ENCODE assay signal across 8 cellular contexts in genomic region chr10:101287922-101288638, GRCh38. TPM values are rescaled to one million over a fixed set of nuclear protein-coding genes. Genes with fewer than 3 reads are reported as not detected.
DNase-seq lines count a peak whose midpoint lies in the region; ATAC-seq, FAIRE-seq and TF ChIP-seq lines count a peak whose summit lies in the region.

No MANE protein-coding gene starts in this region.

- POLR2A ChIA-PET in Panc1 (lab: Charles Lee): interaction anchor here (0.6 kb wide), 1 partner anchor 478 kb away, joined by 4 read pairs; no protein-coding TSS in a partner anchor

- CTCF ChIA-PET in Panc1 (lab: Charles Lee): interaction anchor here (0.6 to 2.1 kb wide), 8 partner anchors 12 to 283 kb away, joined by 3 to 13 read pairs (median 4); no protein-coding TSS in a partner anchor

- intact Hi-C loops in Panc1 (cut with micrococcal nuclease; ENCODE audit: unreplicated experiment): no loop called here
- intact Hi-C loops in gastrocnemius medialis (cut with DNase I; ENCODE audit: low total_unique reads): no loop called here

- peak; percentile 33; the same call in 1 of the 2 replicates for ATAC-seq in Panc1
- ATAC-seq in HG03442 (IDR thresholded peaks at IDR 0.05; ENCODE audit: unreplicated experiment): no peak
- no peak for ATAC-seq in GM21576 (IDR thresholded peaks at IDR 0.05; ENCODE audit: unreplicated experiment)
- ATAC-seq in gastrocnemius medialis: no peak

- no peak for TF ChIP-seq POLR2A in gastrocnemius medialis (IDR thresholded peaks at IDR 0.05)

- TF ChIP-seq CTCF in Panc1 (IDR thresholded peaks at IDR 0.05) (no peak; the same call in 1 of the 2 replicates), gastrocnemius medialis (IDR thresholded peaks at IDR 0.05 in 4 of 5, conservative IDR thresholded peaks at IDR 0.05 in 1 of 5) (no peak)

- peaks cover 84% of the 10 kb centered on the region for H3K27me3 ChIP-seq in H7 (ENCODE audit: control insufficient read depth, insufficient read depth, low read length)
- H3K27me3 ChIP-seq in Panc1 (ENCODE audit: control insufficient read depth, insufficient read depth, low read length): peaks cover 3% of the 10 kb centered on the region
- peaks cover 16 to 17% (median 16%) of the 10 kb centered on the region in 3 donors for H3K27me3 ChIP-seq in gastrocnemius medialis

- no peak overlapping the region for H3K27ac ChIP-seq in Panc1 (ENCODE audit: low read length)
- no peak overlapping the region for H3K27ac ChIP-seq in gastrocnemius medialis

- no peak overlapping the region for H3K4me3 ChIP-seq in H7 (ENCODE audit: insufficient read depth, low read depth, low read length)
- no peak overlapping the region for H3K4me3 ChIP-seq in Panc1 (ENCODE audit: low read depth in 2 of 2, low read length in 2 of 2)
- no peak overlapping the region for H3K4me3 ChIP-seq in gastrocnemius medialis

- H3K4me1 ChIP-seq in Panc1 (ENCODE audit: control insufficient read depth, insufficient read depth, low read length): no peaks in the 10 kb centered on the region
- peaks cover 0 to 5% of the 10 kb centered on the region in 2 donors for H3K4me1 ChIP-seq in gastrocnemius medialis

- BruUV-seq in Panc1 (replicated peaks; lab: Mats Ljungman, UMichigan): no TSS peak

- DNase-seq in 8988T (peak; percentile 90), H7 (peak; percentile 86), Panc1 (ENCODE audit: low read depth, low spot score) (no peak), frontal cortex (ENCODE audit: low spot score in 2 of 2) (peak; percentile 56 to 57), NOMO-1 (lab: John Stamatoyannopoulos, UW; ENCODE audit: unreplicated experiment in 2 of 2) (no peak), gastrocnemius medialis (no peak)

- H3K9me3 ChIP-seq in Panc1 (ENCODE audit: control insufficient read depth, insufficient read depth, low read depth, low read length) (no peaks in the 10 kb centered on the region), gastrocnemius medialis (no peaks in the 10 kb centered on the region)

- H3K36me3 ChIP-seq in H7 (replicated peaks; ENCODE audit: control insufficient read depth, insufficient read depth, low read length): no peaks in the 10 kb centered on the region
- no peaks in the 10 kb centered on the region for H3K36me3 ChIP-seq in Panc1 (ENCODE audit: control insufficient read depth, insufficient read depth, low read length)
- no peaks in the 10 kb centered on the region for H3K36me3 ChIP-seq in gastrocnemius medialis

- FAIRE-seq in frontal cortex (lab: Jason Lieb, UNC): no peak

- in situ Hi-C loops in Panc1 (cut with HindIII; ENCODE audit: low pct_unique_long_range_greater_than_20kb, low sequenced_read_pairs): loop anchor here (25.0 kb wide), 1 partner anchor 126 kb away; no protein-coding TSS in a partner anchor
- in situ Hi-C loops in gastrocnemius medialis (cut with MboI; ENCODE audit: low sequenced_read_pairs in 4 of 4): no loop called here

RNA-seq across cellular contexts. Expression of gene LBX1, which starts 58.8 kb away (rescaled TPM):
- not detected in 2 replicates for total RNA-seq in H7 (2014; rRNA removed; shearing (Covaris generic))
- total RNA-seq in Panc1 (2021; ENCODE audit: unreplicated experiment) (0.15 TPM), frontal cortex (not detected), gastrocnemius medialis (10 to 100 TPM; 10.7 to 25.9 (median 13.0) TPM)
- 0.15 TPM for polyA plus RNA-seq in Panc1 (2012; ENCODE audit: insufficient read length)

Comparison
In these comparisons a context has a peak if more than half of its experiments do, and no peak if none do; other contexts are left out.
1. DNase-seq: peak in 8988T (single experiment), H7 (single experiment) and frontal cortex (2 of 2); none in Panc1 (single experiment), NOMO-1 (0 of 2) and gastrocnemius medialis (0 of 2).
2. RNA of gene LBX1, which starts 58.8 kb away (total RNA-seq): 10.7 to 25.9 TPM in gastrocnemius medialis; 0.15 TPM in Panc1 (single experiment), not detected in H7 and not detected in frontal cortex (single experiment); every median in the first group is over 10 times any median in the second.